ENCODE assay signal across 28 cellular contexts in the genomic region with DNA sequence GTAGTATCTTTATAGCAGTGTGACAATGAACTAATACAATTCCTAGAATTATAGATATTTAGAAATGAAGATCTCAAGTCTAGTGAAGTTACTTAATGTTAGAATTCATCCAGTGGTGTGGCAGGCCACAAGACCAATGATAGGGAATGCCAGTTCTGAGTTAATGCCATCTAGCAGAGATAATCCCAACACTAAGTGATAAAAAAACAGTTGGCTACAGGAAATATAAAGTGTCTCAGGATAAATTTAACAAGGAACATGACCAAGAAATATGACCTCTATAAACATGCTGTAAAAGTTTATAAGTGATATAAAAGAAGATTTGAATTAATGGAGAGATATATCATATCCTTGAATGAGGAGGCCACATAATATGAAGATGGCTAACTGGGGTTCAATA.
"Had no signal": no experiment of that assay in that cellular context is flagged by ENCODE, and none has a peak within 500 bp of the region (broad histone marks: within the 10 kb centered on the region; RNA-seq: fewer than 3 reads in every experiment).

No MANE protein-coding gene starts in this region.

- DNase-seq: stimulated activated CD4-positive, alpha-beta T cell treated with anti-CD3 and anti-CD28 coated beads, Interleukin-2, amount 100 ng/mL, for 48 hours; stimulated activated CD4-positive, alpha-beta T cell treated with anti-CD3 and anti-CD28 coated beads, Interleukin-4, amount 100 ng/mL, for 1 hour; stimulated activated CD4-positive, alpha-beta T cell treated with anti-CD3 and anti-CD28 coated beads, Interleukin-4, amount 100 ng/mL, for 24 hours; stimulated activated CD4-positive, alpha-beta T cell treated with anti-CD3 and anti-CD28 coated beads, Interleukin-4, amount 100 ng/mL, for 4 hours; stimulated activated CD8-positive, alpha-beta memory T cell treated with anti-CD3 and anti-CD28 coated beads, Interleukin-4, amount 100 ng/mL, for 48 hours; stimulated activated naive B cell treated with anti-CD40 and anti-IgM and Interleukin-4, amounts not matched to agents 10 μg/mL and 1 μg/mL and 100 μg/mL, for 72 hours; stimulated activated naive CD4-positive, alpha-beta T cell; stimulated activated naive CD4-positive, alpha-beta T cell treated with Interleukin-2 at 50 U/mL for 16 hours; stimulated activated naive CD8-positive, alpha-beta T cell treated with anti-CD3 and anti-CD28 coated beads, Interleukin-15, amount 100 ng/mL, for 72 hours; stimulated activated naive CD8-positive, alpha-beta T cell treated with anti-CD3 and anti-CD28 coated beads, Interleukin-15, Interleukin-2, amounts not matched to agents 100 U/mL and 50 U/mL, for 24 hours; stomach; substantia nigra; testis; thyroid gland; tibial artery; transverse colon; trophoblast cell; upper lobe of left lung; upper lobe of right lung; uterus had no signal

- ATAC-seq: stimulated activated effector memory CD8-positive, alpha-beta T cell treated with anti-CD3 and anti-CD28 coated beads, Interleukin-12 subunit alpha, Interleukin-12 subunit beta, amount 100 ng/mL, for 72 hours; stimulated activated memory B cell treated with anti-CD40 and anti-IgM and Interleukin-4, amounts not matched to agents 10 μg/mL and 1 μg/mL and 100 μg/mL, for 72 hours; stimulated activated naive B cell treated with anti-CD40 and anti-IgM and Interleukin-4, amounts not matched to agents 10 μg/mL and 1 μg/mL and 100 μg/mL, for 72 hours; stimulated activated naive CD8-positive, alpha-beta T cell treated with anti-CD3 and anti-CD28 coated beads, Interleukin-15, amount 100 ng/mL, for 72 hours; stimulated activated naive CD8-positive, alpha-beta T cell treated with anti-CD3 and anti-CD28 coated beads, Interleukin-15, Interleukin-2, amounts not matched to agents 100 U/mL and 50 U/mL, for 24 hours; upper lobe of right lung had no signal

- H3K4me3 ChIP-seq: stomach, suprapubic skin, testis, thoracic aorta, thyroid gland, tibial artery, tibial nerve, transverse colon, upper lobe of left lung, upper lobe of right lung, uterus, vagina had no signal

- H3K4me3 Mint-ChIP-seq: stimulated activated effector memory CD8-positive, alpha-beta T cell treated with anti-CD3 and anti-CD28 coated beads, Interleukin-12 subunit alpha, Interleukin-12 subunit beta, amount 100 ng/mL, for 72 hours; stimulated activated memory B cell treated with anti-CD40 and anti-IgM and Interleukin-4, amounts not matched to agents 10 μg/mL and 1 μg/mL and 100 μg/mL, for 72 hours; stimulated activated naive B cell treated with anti-CD40 and anti-IgM and Interleukin-4, amounts not matched to agents 10 μg/mL and 1 μg/mL and 100 μg/mL, for 72 hours; stimulated activated naive CD8-positive, alpha-beta T cell treated with anti-CD3 and anti-CD28 coated beads, Interleukin-15, amount 100 ng/mL, for 72 hours; stimulated activated naive CD8-positive, alpha-beta T cell treated with anti-CD3 and anti-CD28 coated beads, Interleukin-15, Interleukin-2, amounts not matched to agents 100 ng/mL and 50 ng/mL, for 24 hours; type B pancreatic cell had no signal

- H3K9me3 ChIP-seq: stomach, suprapubic skin, testis, thoracic aorta, thyroid gland, tibial artery, tibial nerve, upper lobe of left lung, upper lobe of right lung, uterus, vagina had no signal

- H3K4me1 ChIP-seq: stomach, suprapubic skin, testis, thyroid gland, tibial artery, tibial nerve, transverse colon, upper lobe of left lung, upper lobe of right lung, uterus, vagina had no signal

- H3K36me3 ChIP-seq: stomach, suprapubic skin, thoracic aorta, thyroid gland, tibial artery, tibial nerve, transverse colon, upper lobe of left lung, upper lobe of right lung, uterus, vagina had no signal

- H3K27ac ChIP-seq: stomach, suprapubic skin, testis, thoracic aorta, thyroid gland, tibial artery, tibial nerve, transverse colon, upper lobe of left lung, upper lobe of right lung, uterus, vagina had no signal

- H3K4me1 Mint-ChIP-seq: stimulated activated effector memory CD8-positive, alpha-beta T cell treated with anti-CD3 and anti-CD28 coated beads, Interleukin-12 subunit alpha, Interleukin-12 subunit beta, amount 100 ng/mL, for 72 hours; stimulated activated memory B cell treated with anti-CD40 and anti-IgM and Interleukin-4, amounts not matched to agents 10 μg/mL and 1 μg/mL and 100 μg/mL, for 72 hours; stimulated activated naive B cell treated with anti-CD40 and anti-IgM and Interleukin-4, amounts not matched to agents 10 μg/mL and 1 μg/mL and 100 μg/mL, for 72 hours; stimulated activated naive CD8-positive, alpha-beta T cell treated with anti-CD3 and anti-CD28 coated beads, Interleukin-15, amount 100 ng/mL, for 72 hours had no signal

- H3K9me3 Mint-ChIP-seq: type B pancreatic cell had no signal

- H3K27me3 Mint-ChIP-seq: stimulated activated memory B cell treated with anti-CD40 and anti-IgM and Interleukin-4, amounts not matched to agents 10 μg/mL and 1 μg/mL and 100 μg/mL, for 72 hours; stimulated activated naive B cell treated with anti-CD40 and anti-IgM and Interleukin-4, amounts not matched to agents 10 μg/mL and 1 μg/mL and 100 μg/mL, for 72 hours; stimulated activated naive CD8-positive, alpha-beta T cell treated with anti-CD3 and anti-CD28 coated beads, Interleukin-15, amount 100 ng/mL, for 72 hours; stimulated activated naive CD8-positive, alpha-beta T cell treated with anti-CD3 and anti-CD28 coated beads, Interleukin-15, Interleukin-2, amounts not matched to agents 100 ng/mL and 50 ng/mL, for 24 hours; type B pancreatic cell had no signal

- H3K36me3 Mint-ChIP-seq: stimulated activated effector memory CD8-positive, alpha-beta T cell treated with anti-CD3 and anti-CD28 coated beads, Interleukin-12 subunit alpha, Interleukin-12 subunit beta, amount 100 ng/mL, for 72 hours; stimulated activated memory B cell treated with anti-CD40 and anti-IgM and Interleukin-4, amounts not matched to agents 10 μg/mL and 1 μg/mL and 100 μg/mL, for 72 hours; stimulated activated naive B cell treated with anti-CD40 and anti-IgM and Interleukin-4, amounts not matched to agents 10 μg/mL and 1 μg/mL and 100 μg/mL, for 72 hours; type B pancreatic cell had no signal

- H3K27me3 ChIP-seq: stomach, suprapubic skin, testis, thyroid gland, tibial artery, tibial nerve, transverse colon, upper lobe of left lung, upper lobe of right lung, uterus, vagina had no signal

- H3K27ac Mint-ChIP-seq: stimulated activated effector memory CD8-positive, alpha-beta T cell treated with anti-CD3 and anti-CD28 coated beads, Interleukin-12 subunit alpha, Interleukin-12 subunit beta, amount 100 ng/mL, for 72 hours; stimulated activated memory B cell treated with anti-CD40 and anti-IgM and Interleukin-4, amounts not matched to agents 10 μg/mL and 1 μg/mL and 100 μg/mL, for 72 hours; stimulated activated naive B cell treated with anti-CD40 and anti-IgM and Interleukin-4, amounts not matched to agents 10 μg/mL and 1 μg/mL and 100 μg/mL, for 72 hours; stimulated activated naive CD8-positive, alpha-beta T cell treated with anti-CD3 and anti-CD28 coated beads, Interleukin-15, amount 100 ng/mL, for 72 hours; stimulated activated naive CD8-positive, alpha-beta T cell treated with anti-CD3 and anti-CD28 coated beads, Interleukin-15, Interleukin-2, amounts not matched to agents 100 ng/mL and 50 ng/mL, for 24 hours; type B pancreatic cell had no signal
